In the genomic region with DNA sequence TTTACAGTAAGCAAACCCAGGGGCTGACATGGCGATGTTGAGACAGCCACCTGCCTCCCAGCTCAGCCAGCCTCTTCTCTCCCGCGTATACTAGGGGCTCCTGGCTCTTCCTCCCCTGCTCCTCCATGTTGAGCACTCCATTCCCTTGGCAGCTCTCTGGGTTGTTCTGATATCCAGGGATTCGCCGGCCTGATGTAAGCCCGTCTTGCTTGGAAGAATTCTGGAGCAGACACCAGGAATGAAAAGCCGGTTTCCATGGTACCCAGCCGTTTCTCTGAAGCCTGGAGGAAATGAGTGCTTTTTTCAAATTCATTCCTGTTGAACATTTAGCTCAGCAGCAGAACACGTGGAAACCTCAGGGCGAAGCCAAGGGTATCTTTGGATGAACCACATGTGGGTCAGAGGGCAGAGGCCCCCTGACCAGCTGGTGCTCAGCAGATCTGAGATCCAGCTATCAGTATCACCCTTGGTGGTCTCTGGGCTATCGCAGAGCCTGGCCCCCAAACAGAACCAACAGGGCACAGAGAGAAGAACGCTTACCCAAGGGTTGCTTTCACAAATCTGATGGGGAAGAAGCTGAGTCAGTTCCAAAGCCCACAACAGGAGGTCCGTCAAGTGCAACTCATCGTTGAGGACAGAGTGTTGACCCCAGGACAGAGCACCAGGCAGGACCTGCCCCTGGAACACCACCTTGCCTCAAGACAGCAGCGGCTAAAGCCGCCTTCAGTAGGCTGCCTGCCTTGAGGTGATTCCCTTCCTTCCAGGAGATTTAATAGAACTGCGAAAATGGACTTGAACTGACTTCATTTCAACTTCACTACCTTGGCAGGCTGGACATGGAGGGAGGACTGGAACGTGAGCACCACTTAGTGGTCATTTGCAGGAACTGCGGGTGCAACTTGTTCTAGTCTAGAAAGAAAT, we compare ENCODE assay signal across 8 cellular contexts.
DNase-seq lines count a peak whose midpoint lies in the region; ATAC-seq and TF ChIP-seq lines count a peak whose summit lies in the region.

No MANE protein-coding gene starts in this region.

- H3K36me3 ChIP-seq in thoracic aorta = no peaks in the 10 kb centered on the region

- ATAC-seq in HG03432 (IDR thresholded peaks at IDR 0.05; ENCODE audit: unreplicated experiment) = peak; percentile 57
- peak; percentile 74 for ATAC-seq in thoracic aorta (ENCODE audit: insufficient number of reproducible peaks, low FRiP score, low read depth)
- no peak for ATAC-seq in HG02852 (IDR thresholded peaks at IDR 0.05; ENCODE audit: unreplicated experiment)

- H3K4me3 ChIP-seq in thoracic aorta = peak overlapping the region; percentile 49

- no peaks in the 10 kb centered on the region for H3K27me3 ChIP-seq in thoracic aorta (replicated peaks; ENCODE audit: insufficient read depth)

- no peak overlapping the region for H3K27ac ChIP-seq in thoracic aorta

- TF ChIP-seq POLR2A in erythroblast (IDR thresholded peaks at IDR 0.05; ENCODE audit: low read length) = no peak

- H3K9me3 ChIP-seq in thoracic aorta = no peaks in the 10 kb centered on the region

- DNase-seq in GM03348 (ENCODE audit: low spot score) = peak; percentile 83
- DNase-seq in NCI-H526 (lab: John Stamatoyannopoulos, UW) = peak; percentile 27 to 80
- DNase-seq in activated CD4-positive, alpha-beta T cell treated with anti-CD3 and anti-CD28 coated beads, Interleukin-2, amount 50 U/mL, for 1 hour = peak; percentile 23
- peak; percentile 66 to 83 for DNase-seq in erythroblast (lab: John Stamatoyannopoulos, UW)
- DNase-seq in myocyte (ENCODE audit: low read depth) = peak; percentile 82
- peak; percentile 19 for DNase-seq in thoracic aorta (ENCODE audit: low spot score)

- peaks cover 0 to 6% of the 10 kb centered on the region in 2 donors for H3K4me1 ChIP-seq in thoracic aorta (ENCODE audit: control insufficient read depth in 1 of 2, low read depth in 2 of 2)

- peak; percentile 98 for TF ChIP-seq CTCF in thoracic aorta (IDR thresholded peaks at IDR 0.05)

Comparison
In these comparisons a context has a peak if more than half of its experiments do, and no peak if none do; other contexts are left out.
1. DNase-seq: peak in every context shown above with its lines; median percentile 83 in GM03348; 82 in myocyte; 74 in erythroblast; 54 in NCI-H526; 23 in activated CD4-positive, alpha-beta T cell treated with anti-CD3 and anti-CD28 coated beads, Interleukin-2, amount 50 U/mL, for 1 hour; 19 in thoracic aorta.